10 cellular contexts compared by ENCODE assay signal in genomic region chr20:44532981-44533331, GRCh38. TPM values are rescaled to one million over a fixed set of nuclear protein-coding genes. Genes with fewer than 3 reads are reported as not detected.
DNase-seq lines count a peak whose midpoint lies in the region; ATAC-seq and TF ChIP-seq lines count a peak whose summit lies in the region.
"Had no signal": no experiment of that assay in that cellular context is flagged by ENCODE, and none has a peak within 500 bp of the region (broad histone marks: within the 10 kb centered on the region; RNA-seq: fewer than 3 reads in every experiment).

No MANE protein-coding gene starts in this region.

- DNase-seq in HCEC 1CT (peak; percentile 65), SJSA1 (ENCODE audit: low read depth in 1 of 2, low spot score in 2 of 2) (peak in 1 of 2 experiments; percentile 39), esophagus muscularis mucosa (ENCODE audit: extremely low spot score) (no peak), retinal pigment epithelial cell (ENCODE audit: low read depth) (no peak), Karpas-422 (no peak), DMS153 treated with DMSO at 0.1 percent for 48 hours (lab: John Stamatoyannopoulos, UW; ENCODE audit: unreplicated experiment) (no peak), nephron progenitor cell (no peak)
- DNase-seq: MV-4-11, T-helper 9 cell had no signal

- no peak overlapping the region for H3K27ac Mint-ChIP-seq in nephron progenitor cell

- TF ChIP-seq CTCF in esophagus muscularis mucosa (IDR thresholded peaks at IDR 0.05), result no peak
- TF ChIP-seq CTCF in retinal pigment epithelial cell (conservative IDR thresholded peaks at IDR 0.05; ENCODE audit: low read depth, low read length), result no peak
- TF ChIP-seq CTCF in nephron progenitor cell (IDR thresholded peaks at IDR 0.05), result no peak

- no peaks in the 10 kb centered on the region; the same call in 1 of the 2 replicates for H4K20me1 ChIP-seq in Karpas-422 (ENCODE audit: insufficient read depth, low read depth, low read length)

- H2AFZ ChIP-seq in Karpas-422 (ENCODE audit: low read length), result no peak overlapping the region

- H3K9me3 ChIP-seq in SJSA1 (replicated peaks) (no peaks in the 10 kb centered on the region; the same call in 1 of the 2 replicates), esophagus muscularis mucosa (no peaks in the 10 kb centered on the region), Karpas-422 (ENCODE audit: low read length) (no peaks in the 10 kb centered on the region)

- no peak for TF ChIP-seq EP300 in esophagus muscularis mucosa (IDR thresholded peaks at IDR 0.05)

- intact Hi-C loops in esophagus muscularis mucosa (cut with DNase I), result no loop called here

- H3K79me2 ChIP-seq in Karpas-422 (ENCODE audit: low read length), result no peaks in the 10 kb centered on the region

- no peaks in the 10 kb centered on the region for H3K9me3 Mint-ChIP-seq in nephron progenitor cell

- H3K27ac ChIP-seq in SJSA1, result 0 out of 2 replicates have a peak overlapping the region, but pooled peaks have one; percentile 4
- peak overlapping the region; percentile 83 to 91 (median 88) for H3K27ac ChIP-seq in esophagus muscularis mucosa (replicated peaks in 1 of 4)
- H3K27ac ChIP-seq in Karpas-422 (ENCODE audit: low read length), result no peak overlapping the region

- H3K4me3 Mint-ChIP-seq in nephron progenitor cell, result no peak overlapping the region

- no peak for ATAC-seq in HG03045 (IDR thresholded peaks at IDR 0.05; ENCODE audit: unreplicated experiment)

- H3K27me3 ChIP-seq in SJSA1 (replicated peaks) (no peaks in the 10 kb centered on the region), esophagus muscularis mucosa (no peaks in the 10 kb centered on the region), Karpas-422 (ENCODE audit: low read length) (no peaks in the 10 kb centered on the region)

- H3K4me1 ChIP-seq in SJSA1 (replicated peaks), result peaks cover 30% of the 10 kb centered on the region
- H3K4me1 ChIP-seq in esophagus muscularis mucosa, result peaks cover 5 to 62% (median 51%) of the 10 kb centered on the region in 4 donors
- H3K4me1 ChIP-seq in Karpas-422 (ENCODE audit: low read length), result peaks cover 18% of the 10 kb centered on the region

- H3K27me3 Mint-ChIP-seq in nephron progenitor cell (ENCODE audit: low read depth, poor library complexity), result no peaks in the 10 kb centered on the region

- H3K9ac ChIP-seq in Karpas-422 (ENCODE audit: low read length), result no peak overlapping the region

- no peak overlapping the region for H3K4me2 ChIP-seq in Karpas-422 (ENCODE audit: low read depth, low read length, poor library complexity, severe bottlenecking)

- H3K9me2 ChIP-seq in Karpas-422 (replicated peaks; ENCODE audit: insufficient read depth, low read length), result no peaks in the 10 kb centered on the region

- WGBS in esophagus muscularis mucosa, result 72% methylated on average over 2 of the region's 2 CpGs

- H3K4me3 ChIP-seq in SJSA1, result no peak overlapping the region
- H3K4me3 ChIP-seq in esophagus muscularis mucosa, result peak overlapping the region; percentile 81 to 89 (median 87)
- H3K4me3 ChIP-seq in retinal pigment epithelial cell (ENCODE audit: low read length), result peak overlapping the region; percentile 77
- no peak overlapping the region for H3K4me3 ChIP-seq in Karpas-422 (ENCODE audit: low read length)

- no peaks in the 10 kb centered on the region for H3K36me3 ChIP-seq in SJSA1
- no peaks in the 10 kb centered on the region for H3K36me3 ChIP-seq in esophagus muscularis mucosa
- no peaks in the 10 kb centered on the region for H3K36me3 ChIP-seq in Karpas-422 (ENCODE audit: insufficient read depth, low read length)

- H3K36me3 Mint-ChIP-seq in nephron progenitor cell (ENCODE audit: low read depth), result no peaks in the 10 kb centered on the region

- H3K4me1 Mint-ChIP-seq in nephron progenitor cell, result peaks cover 8% of the 10 kb centered on the region

- TF ChIP-seq POLR2A in esophagus muscularis mucosa (IDR thresholded peaks at IDR 0.05; ENCODE audit: low read depth), result no peak

RNA-seq across cellular contexts. Expression of gene SERINC3, which starts 11.1 kb away (rescaled TPM):
- total RNA-seq in SJSA1 (2014; rRNA removed; shearing (Covaris generic)), result 69.2 and 76.1 TPM in 2 replicates
- 100 to 1,000 TPM; 121 to 175 (median 138) TPM for total RNA-seq in esophagus muscularis mucosa
- total RNA-seq in Karpas-422 (2014; rRNA removed; shearing (Covaris generic); ENCODE audit: low replicate concordance), result 63.2 and 84.8 TPM in 2 replicates

RNA-seq across cellular contexts. Expression of gene PKIG, which starts 49.4 kb away (rescaled TPM):
- total RNA-seq in SJSA1 (2014; rRNA removed; shearing (Covaris generic)), result 54.6 and 71.0 TPM in 2 replicates
- total RNA-seq in esophagus muscularis mucosa, result 100 to 1,000 TPM; 305 to 398 (median 357) TPM
- 261 and 285 TPM in 2 replicates for total RNA-seq in Karpas-422 (2014; rRNA removed; shearing (Covaris generic); ENCODE audit: low replicate concordance)

RNA-seq across cellular contexts. Expression of gene TTPAL, which starts 57.3 kb away (rescaled TPM):
- total RNA-seq in SJSA1 (2014; rRNA removed; shearing (Covaris generic)), result 8.8 and 9.1 TPM in 2 replicates
- total RNA-seq in esophagus muscularis mucosa, result 10 to 100 TPM in 3 of 4 donors, 1 to 10 TPM in 1; 9.6 to 18.2 (median 13.0) TPM
- 10.2 and 24.4 TPM in 2 replicates for total RNA-seq in Karpas-422 (2014; rRNA removed; shearing (Covaris generic); ENCODE audit: low replicate concordance)

Comparison
In these comparisons a context has a peak if more than half of its experiments do, and no peak if none do; other contexts are left out.
1. H3K4me3 ChIP-seq: peak in esophagus muscularis mucosa (4 of 4) and retinal pigment epithelial cell (single experiment); none in SJSA1 (single experiment) and Karpas-422 (single experiment).